Comparison of ENCODE assay signal across 21 cellular contexts in genomic region chr9:79542735-79543504, GRCh38. TPM values are rescaled to one million over a fixed set of nuclear protein-coding genes. Genes with fewer than 3 reads are reported as not detected.
DNase-seq lines count a peak whose midpoint lies in the region; TF ChIP-seq lines count a peak whose summit lies in the region.
"Had no signal": no experiment of that assay in that cellular context is flagged by ENCODE, and none has a peak within 500 bp of the region (broad histone marks: within the 10 kb centered on the region; RNA-seq: fewer than 3 reads in every experiment).

No MANE protein-coding gene starts in this region.

- no peak overlapping the region for H3K4me3 ChIP-seq in WERI-Rb-1 (ENCODE audit: low read depth, low read length)
- H3K4me3 ChIP-seq: skin epidermis had no signal

- H3K36me3 ChIP-seq in WERI-Rb-1 = no peaks in the 10 kb centered on the region

- no peaks in the 10 kb centered on the region for H3K9me3 ChIP-seq in WERI-Rb-1 (ENCODE audit: severe bottlenecking)

- H3K27me3 ChIP-seq in WERI-Rb-1 (ENCODE audit: insufficient read depth, low read depth, severe bottlenecking) = no peaks in the 10 kb centered on the region

- no peak overlapping the region; the same call in 1 of the 2 replicates for H3K27ac ChIP-seq in WERI-Rb-1
- H3K27ac ChIP-seq: KMS-11, RWPE1, skin epidermis had no signal

- DNase-seq in DMS153 (lab: John Stamatoyannopoulos, UW) (peak; percentile 83), DMS153 treated with DMSO at 0.1 percent for 48 hours (lab: John Stamatoyannopoulos, UW; ENCODE audit: unreplicated experiment) (no peak), M059J (ENCODE audit: low read depth) (peak; percentile 62), WERI-Rb-1 (peak; percentile 34), myocyte (ENCODE audit: low read depth) (peak; percentile 85), dedifferentiated amniotic fluid mesenchymal stem cell (ENCODE audit: extremely low spot score) (no peak), LoVo (ENCODE audit: low spot score) (no peak)
- DNase-seq in activated CD8-positive, alpha-beta memory T cell treated with anti-CD3 and anti-CD28 coated beads, Interleukin-2, amount 50 U/mL, for 48 hours = no peak
- DNase-seq: 8988T; activated CD4-positive, alpha-beta T cell treated with anti-CD3 and anti-CD28 coated beads for 4 hours; activated gamma-delta T cell; activated naive CD8-positive, alpha-beta T cell treated with anti-CD3 and anti-CD28 coated beads, Interleukin-2, amount 50 U/mL, for 24 hours; activated T-cell treated with anti-CD3 and anti-CD28 coated beads, Interleukin-2, amount 50 U/mL, for 24 hours; CD4-positive, CD25-positive, alpha-beta regulatory T cell; MV-4-11; NCI-H526; stimulated activated CD8-positive, alpha-beta memory T cell treated with anti-CD3 and anti-CD28 coated beads, Interleukin-4, amount 100 ng/mL, for 48 hours; T-helper 2 cell had no signal

- no peak for TF ChIP-seq CTCF in WERI-Rb-1 (IDR thresholded peaks at IDR 0.05; ENCODE audit: low read depth, low read length)

RNA-seq across cellular contexts. Expression of gene TLE4, which starts 28.8 kb away (rescaled TPM):
- 205 and 307 TPM in 2 replicates for total RNA-seq in M059J (2014; rRNA removed; shearing (Covaris generic))
- 64.1 and 98.3 TPM in 2 replicates for total RNA-seq in myocyte
- polyA plus RNA-seq in myocyte (2012) = 39.9 TPM

Comparison
In these comparisons a context has a peak if more than half of its experiments do, and no peak if none do; other contexts are left out.
1. DNase-seq: peak in DMS153 (single experiment), M059J (single experiment), WERI-Rb-1 (single experiment) and myocyte (single experiment); none in DMS153 treated with DMSO at 0.1 percent for 48 hours (single experiment), dedifferentiated amniotic fluid mesenchymal stem cell (single experiment), activated CD8-positive, alpha-beta memory T cell treated with anti-CD3 and anti-CD28 coated beads, Interleukin-2, amount 50 U/mL, for 48 hours (single experiment) and LoVo (single experiment).